Comparison of ENCODE assay signal across 25 cellular contexts in the genomic region with DNA sequence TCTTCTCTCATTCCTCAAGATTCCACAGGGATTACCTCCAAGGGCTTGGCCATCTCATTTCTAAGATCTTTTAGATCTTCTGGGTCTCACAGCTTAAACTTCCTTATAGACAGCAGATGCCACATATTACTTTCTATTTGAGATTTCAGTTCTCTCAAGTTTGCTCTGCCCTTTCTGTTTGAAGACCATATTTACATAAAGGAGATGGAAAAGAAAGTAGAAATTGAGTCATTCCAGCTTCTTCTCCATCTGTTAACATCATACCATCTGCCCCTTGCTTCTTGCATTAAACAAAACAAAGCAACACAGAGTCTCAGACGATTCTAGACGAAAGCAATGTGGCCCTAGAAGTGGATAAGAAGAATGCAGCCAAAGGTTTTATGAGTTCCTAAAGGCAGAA.
DNase-seq lines count a peak whose midpoint lies in the region; ATAC-seq lines count a peak whose summit lies in the region.
"Had no signal": no experiment of that assay in that cellular context is flagged by ENCODE, and none has a peak within 500 bp of the region (broad histone marks: within the 10 kb centered on the region; RNA-seq: fewer than 3 reads in every experiment).

No MANE protein-coding gene starts in this region.

- DNase-seq in NCI-H82 (lab: John Stamatoyannopoulos, UW) (peak; percentile 10), NCI-H82 treated with DMSO at 0.1 percent for 48 hours (lab: John Stamatoyannopoulos, UW; ENCODE audit: unreplicated experiment) (no peak), MV-4-11 (lab: John Stamatoyannopoulos, UW) (no peak), NK-92 (lab: John Stamatoyannopoulos, UW; ENCODE audit: unreplicated experiment) (no peak), COR-L47 (lab: John Stamatoyannopoulos, UW) (no peak)
- DNase-seq: 8988T; activated CD4-positive, alpha-beta T cell treated with anti-CD3 and anti-CD28 coated beads for 4 hours; activated naive CD4-positive, alpha-beta T cell; activated T-cell treated with anti-CD3 and anti-CD28 coated beads, Interleukin-2, amount 50 U/mL, for 24 hours; adrenal gland; brain microvascular endothelial cell; CD4-positive, alpha-beta memory T cell; immature natural killer cell; left lung; naive thymus-derived CD8-positive, alpha-beta T cell; NCI-H1694; NCI-H526; RPMI8226; stimulated activated CD8-positive, alpha-beta memory T cell treated with anti-CD3 and anti-CD28 coated beads, Interleukin-4, amount 100 ng/mL, for 48 hours; T-helper 17 cell; transverse colon had no signal

- peak; percentile 85 for ATAC-seq in GM21717 (IDR thresholded peaks at IDR 0.05; ENCODE audit: unreplicated experiment)
- ATAC-seq in HG03432 (IDR thresholded peaks at IDR 0.05; ENCODE audit: unreplicated experiment) = peak; percentile 60
- no peak for ATAC-seq in GM19023 (IDR thresholded peaks at IDR 0.05; ENCODE audit: unreplicated experiment)
- ATAC-seq: esophagus mucosa; left lung; naive thymus-derived CD8-positive, alpha-beta T cell; T-helper 17 cell had no signal
